Comparison of ENCODE assay signal across 8 cellular contexts in genomic region chr15:78909791-78910228, GRCh38. TPM values are rescaled to one million over a fixed set of nuclear protein-coding genes. Genes with fewer than 3 reads are reported as not detected.
DNase-seq lines count a peak whose midpoint lies in the region; ATAC-seq and TF ChIP-seq lines count a peak whose summit lies in the region.

No MANE protein-coding gene starts in this region.

- WGBS in body of pancreas, 2 donors = 54 to 64% methylated on average over 5 of the region's 5 CpGs
- WGBS in suprapubic skin = 42% methylated on average over 5 of the region's 5 CpGs

- peaks cover 0 to 7% of the 10 kb centered on the region in 2 donors for H3K36me3 ChIP-seq in body of pancreas (replicated peaks in 1 of 2; ENCODE audit: insufficient read depth in 1 of 2, low read depth in 2 of 2)
- peaks cover 76% of the 10 kb centered on the region for H3K36me3 ChIP-seq in suprapubic skin

- ATAC-seq in body of pancreas = peak; percentile 38
- peak; percentile 58 for ATAC-seq in left colon
- no peak for ATAC-seq in HG03025 (IDR thresholded peaks at IDR 0.05; ENCODE audit: low FRiP score, unreplicated experiment)

- intact Hi-C loops in body of pancreas (cut with DNase I) = loop anchor here (10.0 kb wide), 1 partner anchor 275 kb away; no protein-coding TSS in a partner anchor
- intact Hi-C loops in left colon (cut with DNase I, micrococcal nuclease) = loop anchor here in 1 of 2 donors (10.0 kb wide), 1 partner anchor 275 kb away; no protein-coding TSS in a partner anchor

- peaks cover 0 to 5% (median 0%) of the 10 kb centered on the region in 3 donors for H3K9me3 ChIP-seq in body of pancreas
- H3K9me3 ChIP-seq in suprapubic skin = no peaks in the 10 kb centered on the region

- no peak overlapping the region for H3K27ac ChIP-seq in body of pancreas
- no peak overlapping the region for H3K27ac ChIP-seq in suprapubic skin

- H3K4me1 ChIP-seq in body of pancreas (peaks cover 28% of the 10 kb centered on the region), suprapubic skin (peaks cover 26% of the 10 kb centered on the region)

- DNase-seq in activated naive CD4-positive, alpha-beta T cell treated with Interleukin-2 at 50 U/mL for 16 hours = peak; percentile 23
- DNase-seq in activated naive CD4-positive, alpha-beta T cell treated with anti-CD3 and anti-CD28 coated beads, Interleukin-2, amount 50 U/mL, for 16 hours = no peak
- DNase-seq in NCI-H526 treated with DMSO at 0.1 percent for 48 hours (lab: John Stamatoyannopoulos, UW) (peak; percentile 23), body of pancreas (peak in 3 of 4 donors; percentile 39 to 43 (median 43)), left colon (no peak), suprapubic skin (ENCODE audit: low spot score in 2 of 2) (no peak), mucosa of gallbladder (ENCODE audit: low spot score) (no peak)

- no peak overlapping the region for H3K4me3 ChIP-seq in body of pancreas
- no peak overlapping the region for H3K4me3 ChIP-seq in suprapubic skin

- TF ChIP-seq POLR2A in body of pancreas (IDR thresholded peaks at IDR 0.05) (no peak), suprapubic skin (IDR thresholded peaks at IDR 0.05) (no peak)

- no peak for TF ChIP-seq EP300 in suprapubic skin (IDR thresholded peaks at IDR 0.05)

- TF ChIP-seq CTCF in body of pancreas (IDR thresholded peaks at IDR 0.05) = peak; percentile 29 to 73 (median 51)
- TF ChIP-seq CTCF in suprapubic skin (IDR thresholded peaks at IDR 0.05) = peak; percentile 29 to 50

- H3K27me3 ChIP-seq in body of pancreas (no peaks in the 10 kb centered on the region), suprapubic skin (no peaks in the 10 kb centered on the region)

RNA-seq across cellular contexts. Expression of gene CTSH, which starts 35.0 kb away (rescaled TPM):
- total RNA-seq in body of pancreas (100 to 1,000 TPM; 107 to 145 TPM), left colon (10 to 100 TPM; 25.6 to 66.7 TPM), suprapubic skin (100 to 1,000 TPM in 3 of 4 donors, 10 to 100 TPM in 1; 98.4 to 308 (median 219) TPM), mucosa of gallbladder (465 TPM)

RNA-seq across cellular contexts. Expression of gene MORF4L1, which starts 37.1 kb away (rescaled TPM):
- total RNA-seq in body of pancreas (100 to 1,000 TPM in 1 of 2 donors, 10 to 100 TPM in 1; 94.2 to 152 TPM), left colon (100 to 1,000 TPM; 167 to 190 TPM), suprapubic skin (100 to 1,000 TPM; 103 to 149 (median 127) TPM), mucosa of gallbladder (309 TPM)

Comparison
In these comparisons a context has a peak if more than half of its experiments do, and no peak if none do; other contexts are left out.
1. DNase-seq: peak in activated naive CD4-positive, alpha-beta T cell treated with Interleukin-2 at 50 U/mL for 16 hours (single experiment), NCI-H526 treated with DMSO at 0.1 percent for 48 hours (single experiment) and body of pancreas (3 of 4); none in activated naive CD4-positive, alpha-beta T cell treated with anti-CD3 and anti-CD28 coated beads, Interleukin-2, amount 50 U/mL, for 16 hours (single experiment), left colon (0 of 2), suprapubic skin (0 of 2) and mucosa of gallbladder (single experiment).